Comparison of ENCODE assay signal across 1 cellular context in the genomic region with DNA sequence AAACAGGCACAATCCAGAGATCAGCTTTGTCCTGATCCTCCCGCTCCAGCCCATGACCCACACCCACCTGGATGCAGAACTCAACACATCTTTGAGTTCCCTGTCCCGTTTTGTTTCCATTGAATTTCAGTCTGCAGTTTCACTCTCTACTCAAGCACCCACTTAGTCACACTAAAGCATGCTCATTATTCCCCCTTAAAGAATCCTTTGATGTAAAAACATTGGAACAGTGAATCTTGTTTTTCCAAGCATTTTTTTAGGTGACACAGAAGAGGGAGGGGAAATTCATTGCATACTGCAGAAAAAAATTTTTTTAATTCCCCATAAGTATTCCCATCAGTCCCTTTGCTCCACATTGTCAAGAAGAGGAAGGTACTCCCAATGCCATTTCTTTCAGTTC.
TF ChIP-seq lines count a peak whose summit lies in the region.

No MANE protein-coding gene starts in this region.

TF ChIP-seq in IMR-90, 13 proteins besides CTCF, POLR2A, EP300 and RAD21 (continued from another document):
- TF ChIP-seq BHLHE40 (IDR thresholded peaks at IDR 0.05; ENCODE audit: low read depth, low read length) (no peak), RCOR1 (IDR thresholded peaks at IDR 0.05; ENCODE audit: insufficient replicate concordance, low read length) (no peak), SMC3 (IDR thresholded peaks at IDR 0.05; ENCODE audit: low read depth, low read length) (no peak), MAFK (IDR thresholded peaks at IDR 0.05; ENCODE audit: low read depth, low read length) (no peak), FOS (IDR thresholded peaks at IDR 0.05; ENCODE audit: low read depth, low read length) (no peak), CHD1 (IDR thresholded peaks at IDR 0.05; ENCODE audit: low read depth, low read length) (no peak)
